8 cellular contexts compared by ENCODE assay signal in genomic region chrX:151753313-151754041, GRCh38. TPM values are rescaled to one million over a fixed set of nuclear protein-coding genes. Genes with fewer than 3 reads are reported as not detected.
DNase-seq lines count a peak whose midpoint lies in the region; ATAC-seq and TF ChIP-seq lines count a peak whose summit lies in the region.

No MANE protein-coding gene starts in this region.

- no peak overlapping the region for H3K27ac Mint-ChIP-seq in activated T-cell treated with anti-CD3 and anti-CD28 coated beads, Interleukin-2, amount 50 U/mL, for 24 hours
- no peak overlapping the region; a peak in 1 of 7 replicates for H3K27ac Mint-ChIP-seq in H9

- no peak overlapping the region for H3K4me3 ChIP-seq in adipocyte (ENCODE audit: low read length)
- no peak overlapping the region for H3K4me3 ChIP-seq in right cardiac atrium (ENCODE audit: low read length)
- no peak overlapping the region for H3K4me3 ChIP-seq in skeletal muscle satellite cell (ENCODE audit: low read length)
- H3K4me3 ChIP-seq in effector memory CD4-positive, alpha-beta T cell (ENCODE audit: insufficient read depth, low read depth, low read length, poor library complexity, severe bottlenecking) = no peak overlapping the region

- peak; percentile 88 to 90 for ATAC-seq in right cardiac atrium

- no peak overlapping the region for H3K4ac ChIP-seq in H9 (ENCODE audit: low read depth, low read length)

- H2BK12ac ChIP-seq in H9 (ENCODE audit: insufficient read length, low read depth, low read length) = no peak overlapping the region

- H2BK20ac ChIP-seq in H9 (ENCODE audit: low read depth, low read length, poor library complexity, severe bottlenecking) = no peak overlapping the region

- H2BK120ac ChIP-seq in H9 (ENCODE audit: low read depth, low read length, poor library complexity, severe bottlenecking) = no peak overlapping the region

- no peaks in the 10 kb centered on the region for H3K79me1 ChIP-seq in H9 (ENCODE audit: insufficient read depth, low read depth, low read length, poor library complexity, severe bottlenecking)

- H3K27me3 ChIP-seq in H9 (ENCODE audit: insufficient read depth, low read length) (no peaks in the 10 kb centered on the region), adipocyte (replicated peaks; ENCODE audit: control insufficient read depth, insufficient read depth, low read length) (peaks cover 53% of the 10 kb centered on the region), right cardiac atrium (ENCODE audit: control insufficient read depth, insufficient read depth) (no peaks in the 10 kb centered on the region), skeletal muscle satellite cell (ENCODE audit: control insufficient read depth, insufficient read depth, low read length) (peaks cover 12% of the 10 kb centered on the region)
- no peaks in the 10 kb centered on the region for H3K27me3 ChIP-seq in effector memory CD4-positive, alpha-beta T cell (replicated peaks; ENCODE audit: control insufficient read depth, insufficient read depth, low read length, poor library complexity, severe bottlenecking)

- H3K4me1 ChIP-seq in H9 (ENCODE audit: insufficient read depth, low read length) (no peaks in the 10 kb centered on the region), adipocyte (ENCODE audit: control insufficient read depth, insufficient read depth, low read length) (peaks cover 10% of the 10 kb centered on the region), right cardiac atrium (ENCODE audit: control insufficient read depth, insufficient read depth, low read length) (no peaks in the 10 kb centered on the region), skeletal muscle satellite cell (ENCODE audit: control insufficient read depth, insufficient read depth, low read length) (peaks cover 13% of the 10 kb centered on the region)
- H3K4me1 ChIP-seq in effector memory CD4-positive, alpha-beta T cell (ENCODE audit: control insufficient read depth, insufficient read depth, low read length, poor library complexity, severe bottlenecking) = no peaks in the 10 kb centered on the region

- H2AFZ ChIP-seq in H9 (ENCODE audit: low read length) = no peak overlapping the region

- no peak overlapping the region for H3K18ac ChIP-seq in H9 (ENCODE audit: insufficient read length, low read depth, low read length)

- H3K4me3 Mint-ChIP-seq in activated T-cell treated with anti-CD3 and anti-CD28 coated beads, Interleukin-2, amount 50 U/mL, for 24 hours = no peak overlapping the region
- H3K4me3 Mint-ChIP-seq in H9 = no peak overlapping the region; a peak in 1 of 5 replicates

- H3K27ac ChIP-seq in H9 (ENCODE audit: insufficient read length, low read depth, low read length) (no peak overlapping the region), right cardiac atrium (ENCODE audit: low read length) (no peak overlapping the region)
- no peak overlapping the region for H3K27ac ChIP-seq in effector memory CD4-positive, alpha-beta T cell (ENCODE audit: insufficient read depth, low read length, poor library complexity, severe bottlenecking)

- H3K36me3 ChIP-seq in adipocyte (ENCODE audit: control insufficient read depth, insufficient read depth, low read length, severe bottlenecking) (no peaks in the 10 kb centered on the region), skeletal muscle satellite cell (ENCODE audit: insufficient read depth, low read length) (no peaks in the 10 kb centered on the region)
- no peaks in the 10 kb centered on the region for H3K36me3 ChIP-seq in effector memory CD4-positive, alpha-beta T cell (ENCODE audit: control insufficient read depth, insufficient read depth, low read length)

- H3K9me3 Mint-ChIP-seq in activated T-cell treated with anti-CD3 and anti-CD28 coated beads, Interleukin-2, amount 50 U/mL, for 24 hours = no peaks in the 10 kb centered on the region
- H3K9me3 Mint-ChIP-seq in H9 = peaks cover 71 to 84% of the 10 kb centered on the region in 2 experiments

- intact Hi-C loops in right cardiac atrium (cut with DNase I) = loop anchor here (2.0 to 10.0 kb wide), 4 partner anchors 874 to 1061 kb away; no protein-coding TSS in a partner anchor

- no peak overlapping the region for H2AK5ac ChIP-seq in H9 (ENCODE audit: insufficient read length, low read length)

- H3K27me3 Mint-ChIP-seq in activated T-cell treated with anti-CD3 and anti-CD28 coated beads, Interleukin-2, amount 50 U/mL, for 24 hours = peaks cover 70% of the 10 kb centered on the region
- peaks cover 16% of the 10 kb centered on the region for H3K27me3 Mint-ChIP-seq in H9 (ENCODE audit: low read depth)

- H3K14ac ChIP-seq in H9 (ENCODE audit: insufficient read depth, low read length) = no peak overlapping the region

- H3K23me2 ChIP-seq in H9 (ENCODE audit: insufficient read length, low read depth, low read length, poor library complexity, severe bottlenecking) = peaks cover 2% of the 10 kb centered on the region

- peak; percentile 34 for DNase-seq in activated T-cell treated with anti-CD3 and anti-CD28 coated beads, Interleukin-2, amount 50 U/mL, for 24 hours
- DNase-seq in activated T-cell treated with anti-CD3 and anti-CD28 coated beads for 4 hours (no peak), H9 (peak; percentile 73), NCI-H1694 (lab: John Stamatoyannopoulos, UW) (peak; percentile 15), adipocyte (ENCODE audit: low read depth) (peak; percentile 85), right cardiac atrium (peak; percentile 49 to 79 (median 78))
- no peak for DNase-seq in effector memory CD4-positive, alpha-beta T cell

- H3K9me3 ChIP-seq in H9 (ENCODE audit: control insufficient read depth, low read depth, low read length) = peaks cover 42% of the 10 kb centered on the region
- H3K9me3 ChIP-seq in adipocyte (ENCODE audit: control insufficient read depth, low read length) = no peaks in the 10 kb centered on the region
- no peaks in the 10 kb centered on the region for H3K9me3 ChIP-seq in right cardiac atrium (ENCODE audit: control insufficient read depth, low read length)
- peaks cover 2% of the 10 kb centered on the region for H3K9me3 ChIP-seq in skeletal muscle satellite cell (replicated peaks; ENCODE audit: low read length)
- no peaks in the 10 kb centered on the region for H3K9me3 ChIP-seq in effector memory CD4-positive, alpha-beta T cell (ENCODE audit: control insufficient read depth, low read length)

- H3K79me2 ChIP-seq in H9 (ENCODE audit: insufficient read depth, low read length) = no peaks in the 10 kb centered on the region

- no peak overlapping the region for H4K91ac ChIP-seq in H9 (ENCODE audit: insufficient read length, low read depth, low read length)

- peak; percentile 77 for TF ChIP-seq CTCF in H9 (conservative IDR thresholded peaks at IDR 0.05)

- no peak overlapping the region for H2BK15ac ChIP-seq in H9 (ENCODE audit: low read depth, low read length)

- H3K4me1 Mint-ChIP-seq in activated T-cell treated with anti-CD3 and anti-CD28 coated beads, Interleukin-2, amount 50 U/mL, for 24 hours (ENCODE audit: low read depth) = no peaks in the 10 kb centered on the region
- H3K4me1 Mint-ChIP-seq in H9 = peaks cover 12 to 14% of the 10 kb centered on the region in 2 experiments

- no peak overlapping the region for H2BK5ac ChIP-seq in H9 (ENCODE audit: insufficient read length, low read length)

- WGBS in H9 (ENCODE audit: extremely low coverage, insufficient read length, low lambda C conversion rate) = no CpG with 5 or more reads among the region's 22 CpGs
- 10% methylated on average over 22 of the region's 22 CpGs for WGBS in right cardiac atrium

- H3T11ph ChIP-seq in H9 (ENCODE audit: low read length) = no peak overlapping the region

- no peak overlapping the region for H4K5ac ChIP-seq in H9 (ENCODE audit: insufficient read length, low read depth, low read length)

- no peaks in the 10 kb centered on the region for H3K36me3 Mint-ChIP-seq in activated T-cell treated with anti-CD3 and anti-CD28 coated beads, Interleukin-2, amount 50 U/mL, for 24 hours (ENCODE audit: low read depth)
- peaks cover 0 to 2% (median 2%) of the 10 kb centered on the region in 3 experiments; a peak in 2 of 7 replicates for H3K36me3 Mint-ChIP-seq in H9 (ENCODE audit: insufficient read depth in 1 of 3, low read depth in 3 of 3)

- H3K9ac ChIP-seq in H9 (ENCODE audit: extremely low read depth, insufficient read length, low read length) = no peak overlapping the region
- H3K9ac ChIP-seq in adipocyte (ENCODE audit: low read length) = no peak overlapping the region
- no peak overlapping the region for H3K9ac ChIP-seq in skeletal muscle satellite cell (ENCODE audit: low read depth, low read length)

- H4K8ac ChIP-seq in H9 (replicated peaks; ENCODE audit: insufficient read length, low read depth, low read length) = no peak overlapping the region

- H3K4me2 ChIP-seq in H9 (ENCODE audit: insufficient read depth, insufficient read length, low read length) = peak overlapping the region; percentile 14
- H3K4me2 ChIP-seq in skeletal muscle satellite cell (ENCODE audit: low read length) = peak overlapping the region; percentile 7

- no peak overlapping the region for H3K56ac ChIP-seq in H9 (ENCODE audit: insufficient read length, low read depth, low read length)

- no peak overlapping the region for H3K23ac ChIP-seq in H9 (ENCODE audit: insufficient read length, low read depth, low read length)

- no peaks in the 10 kb centered on the region for H4K20me1 ChIP-seq in H9 (ENCODE audit: control insufficient read depth, insufficient read depth, insufficient read length)

RNA-seq across cellular contexts. Expression of gene CNGA2, which starts 18.9 kb away (rescaled TPM):
- total RNA-seq in H9 (2021) (not detected in 2 replicates), right cardiac atrium (not detected)
- not detected for polyA plus RNA-seq in right cardiac atrium
- total RNA-seq in skeletal muscle satellite cell (2012; rRNA removed) = not detected in 2 replicates

RNA-seq across cellular contexts. Expression of gene FATE1, which starts 37.6 kb away (rescaled TPM):
- total RNA-seq in H9 (2021) = not detected in 2 replicates
- total RNA-seq in right cardiac atrium = under 1 TPM in 1 of 4 donors, not detected in 3; 0.48 TPM
- 0.23 TPM for polyA plus RNA-seq in right cardiac atrium
- not detected in 2 replicates for total RNA-seq in skeletal muscle satellite cell (2012; rRNA removed)

RNA-seq across cellular contexts. Expression of gene PRRG3, which starts 58.2 kb away (rescaled TPM):
- total RNA-seq in H9 (2021) (2.7 and 4.9 TPM in 2 replicates), right cardiac atrium (1 to 10 TPM in 2 of 4 donors, under 1 TPM in 2; 0.38 to 1.3 (median 0.97) TPM)
- polyA plus RNA-seq in right cardiac atrium = 0.27 TPM
- not detected in 2 replicates for total RNA-seq in skeletal muscle satellite cell (2012; rRNA removed)

Comparison
In these comparisons a context has a peak if more than half of its experiments do, and no peak if none do; other contexts are left out.
1. DNase-seq: peak in activated T-cell treated with anti-CD3 and anti-CD28 coated beads, Interleukin-2, amount 50 U/mL, for 24 hours (single experiment), H9 (single experiment), NCI-H1694 (single experiment), adipocyte (single experiment) and right cardiac atrium (3 of 3); none in activated T-cell treated with anti-CD3 and anti-CD28 coated beads for 4 hours (single experiment) and effector memory CD4-positive, alpha-beta T cell (0 of 3).